2 cellular contexts compared by ENCODE assay signal in genomic region chr5:150630459-150631325, GRCh38.
TF ChIP-seq lines count a peak whose summit lies in the region.

No MANE protein-coding gene starts in this region.

TF ChIP-seq in HEK293, 187 proteins besides CTCF, POLR2A, EP300 and RAD21:
- TF ChIP-seq KLF9 (tag by site-specific recombination; IDR thresholded peaks at IDR 0.05; ENCODE audit: low read depth), result peak; percentile 35; the same call in 1 of the 2 replicates
- no peak for TF ChIP-seq ZNF202 (tag by site-specific recombination; IDR thresholded peaks at IDR 0.05; ENCODE audit: borderline replicate concordance)
- no peak for TF ChIP-seq KLF17 (tag by site-specific recombination; IDR thresholded peaks at IDR 0.05)
- TF ChIP-seq KLF1 (tag by site-specific recombination; IDR thresholded peaks at IDR 0.05), result peak; percentile 63
- no peak for TF ChIP-seq ZNF24 (tag by site-specific recombination; IDR thresholded peaks at IDR 0.05)
- no peak for TF ChIP-seq ZNF621 (tag by site-specific recombination; IDR thresholded peaks at IDR 0.05)
- TF ChIP-seq GLIS2 (tag by site-specific recombination; IDR thresholded peaks at IDR 0.05), result 0 out of 2 replicates have a peak, but pooled peaks have one; percentile 38
- TF ChIP-seq ZNF677 (tag by site-specific recombination; IDR thresholded peaks at IDR 0.05), result no peak
- TF ChIP-seq ZNF404 (tag by site-specific recombination; IDR thresholded peaks at IDR 0.05), result no peak
- no peak for TF ChIP-seq ZEB2 (tag by site-specific recombination; IDR thresholded peaks at IDR 0.05)
- TF ChIP-seq ZNF768 (tag by site-specific recombination; IDR thresholded peaks at IDR 0.05), result 0 out of 2 replicates have a peak, but pooled peaks have one; percentile 20
- TF ChIP-seq ZFHX2 (tag by site-specific recombination; conservative IDR thresholded peaks at IDR 0.05), result peak; percentile 59
- no peak for TF ChIP-seq ZNF792 (tag by site-specific recombination; IDR thresholded peaks at IDR 0.05)

TF ChIP-seq in K562, 482 proteins besides CTCF, POLR2A, EP300 and RAD21:
- no peak for TF ChIP-seq PCBP2 (IDR thresholded peaks at IDR 0.05; ENCODE audit: low read depth, low read length, poor library complexity, severe bottlenecking)
- peak; percentile 7 for TF ChIP-seq ZFP36 (IDR thresholded peaks at IDR 0.05; ENCODE audit: low read depth, low read length, partially characterized antibody)
- TF ChIP-seq, protein P1, sequence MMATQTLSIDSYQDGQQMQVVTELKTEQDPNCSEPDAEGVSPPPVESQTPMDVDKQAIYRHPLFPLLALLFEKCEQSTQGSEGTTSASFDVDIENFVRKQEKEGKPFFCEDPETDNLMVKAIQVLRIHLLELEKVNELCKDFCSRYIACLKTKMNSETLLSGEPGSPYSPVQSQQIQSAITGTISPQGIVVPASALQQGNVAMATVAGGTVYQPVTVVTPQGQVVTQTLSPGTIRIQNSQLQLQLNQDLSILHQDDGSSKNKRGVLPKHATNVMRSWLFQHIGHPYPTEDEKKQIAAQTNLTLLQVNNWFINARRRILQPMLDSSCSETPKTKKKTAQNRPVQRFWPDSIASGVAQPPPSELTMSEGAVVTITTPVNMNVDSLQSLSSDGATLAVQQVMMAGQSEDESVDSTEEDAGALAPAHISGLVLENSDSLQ (IDR thresholded peaks at IDR 0.05), result peak; percentile 56
